ENCODE assay signal across 9 cellular contexts in genomic region chr13:94967183-94968039, GRCh38.
DNase-seq lines count a peak whose midpoint lies in the region; ATAC-seq and TF ChIP-seq lines count a peak whose summit lies in the region.
"Had no signal": no experiment of that assay in that cellular context is flagged by ENCODE, and none has a peak within 500 bp of the region (broad histone marks: within the 10 kb centered on the region; RNA-seq: fewer than 3 reads in every experiment).

No MANE protein-coding gene starts in this region.

- H3K4me3 ChIP-seq in upper lobe of left lung: peak overlapping the region in 3 of 4 donors; percentile 31 to 39 (median 37)

- 6 to 16% methylated on average over 11 to 48 of the region's 61 CpGs for WGBS in upper lobe of left lung, 2 donors

- peak; percentile 55 for DNase-seq in activated CD4-positive, alpha-beta T cell treated with anti-CD3 and anti-CD28 coated beads for 36 hours
- no peak for DNase-seq in activated CD4-positive, alpha-beta T cell treated with anti-CD3 and anti-CD28 coated beads for 1 hour
- DNase-seq in Kasumi-1 (lab: John Stamatoyannopoulos, UW): peak; percentile 31 to 38
- peak in 27 of 61 donors; percentile 10 to 79 (median 43) for DNase-seq in caudate nucleus (lab: John Stamatoyannopoulos, UW)
- DNase-seq in mesothelial cell of epicardium (ENCODE audit: low spot score in 2 of 2, unreplicated experiment in 2 of 2): peak; percentile 28 to 66
- DNase-seq in upper lobe of left lung: peak in 1 of 2 donors; percentile 87
- no peak for DNase-seq in omental fat pad (ENCODE audit: low spot score)

- no peaks in the 10 kb centered on the region for H3K36me3 ChIP-seq in upper lobe of left lung

- peaks cover 52% of the 10 kb centered on the region for H3K27me3 Mint-ChIP-seq in activated CD4-positive, alpha-beta T cell treated with anti-CD3 and anti-CD28 coated beads for 36 hours
- H3K27me3 Mint-ChIP-seq in mesothelial cell of epicardium (ENCODE audit: low read depth): peaks cover 92% of the 10 kb centered on the region

- CTCF ChIA-PET in activated CD4-positive, alpha-beta T cell treated with anti-CD3 and anti-CD28 coated beads for 36 hours (lab: Charles Lee): interaction anchor here (1.0 kb wide), 1 partner anchor 306 kb away, joined by 4 read pairs; no protein-coding TSS in a partner anchor

- peak overlapping the region; percentile 13 for H3K4me3 Mint-ChIP-seq in activated CD4-positive, alpha-beta T cell treated with anti-CD3 and anti-CD28 coated beads for 36 hours
- H3K4me3 Mint-ChIP-seq in mesothelial cell of epicardium: peak overlapping the region; percentile 59

- H3K27me3 ChIP-seq in upper lobe of left lung: peaks cover 2 to 22% (median 13%) of the 10 kb centered on the region in 4 donors

- intact Hi-C loops in activated CD4-positive, alpha-beta T cell treated with anti-CD3 and anti-CD28 coated beads for 36 hours (cut with DNase I, micrococcal nuclease): loop anchor here in 1 of 2 experiments (5.0 kb wide), 1 partner anchor 255 kb away; the partner anchor contains the start of gene SOX21

- TF ChIP-seq EP300 in upper lobe of left lung (IDR thresholded peaks at IDR 0.05): no peak

- H3K27ac ChIP-seq in caudate nucleus (ENCODE audit: low read depth, low read length): peak overlapping the region; percentile 85
- no peak overlapping the region for H3K27ac ChIP-seq in upper lobe of left lung
- H3K27ac ChIP-seq: VCaP had no signal

- H3K36me3 Mint-ChIP-seq in activated CD4-positive, alpha-beta T cell treated with anti-CD3 and anti-CD28 coated beads for 36 hours (ENCODE audit: low read depth): no peaks in the 10 kb centered on the region
- H3K36me3 Mint-ChIP-seq in mesothelial cell of epicardium: no peaks in the 10 kb centered on the region

- no peaks in the 10 kb centered on the region for H3K9me3 Mint-ChIP-seq in activated CD4-positive, alpha-beta T cell treated with anti-CD3 and anti-CD28 coated beads for 36 hours (ENCODE audit: low read depth)
- H3K9me3 Mint-ChIP-seq in mesothelial cell of epicardium: peaks cover 5% of the 10 kb centered on the region

- POLR2A ChIA-PET in activated CD4-positive, alpha-beta T cell treated with anti-CD3 and anti-CD28 coated beads for 36 hours (lab: Charles Lee): interaction anchor here (0.7 kb wide), 1 partner anchor 260 kb away, joined by 3 read pairs; no protein-coding TSS in a partner anchor

- ATAC-seq in activated CD4-positive, alpha-beta T cell treated with anti-CD3 and anti-CD28 coated beads for 36 hours: peak; percentile 81
- ATAC-seq in upper lobe of left lung (ENCODE audit: low FRiP score in 2 of 2) (peak in 1 of 2 donors; percentile 62), omental fat pad (ENCODE audit: low FRiP score) (no peak), GM19455 (IDR thresholded peaks at IDR 0.05; ENCODE audit: unreplicated experiment) (no peak)

- no peak for TF ChIP-seq POLR2A in upper lobe of left lung (IDR thresholded peaks at IDR 0.05)

- no peaks in the 10 kb centered on the region for H3K9me3 ChIP-seq in upper lobe of left lung

- H3K4me1 ChIP-seq in upper lobe of left lung: peaks cover 12 to 16% (median 14%) of the 10 kb centered on the region in 4 donors

- no peak for TF ChIP-seq CTCF in mesothelial cell of epicardium (IDR thresholded peaks at IDR 0.05; ENCODE audit: unreplicated experiment)
- TF ChIP-seq CTCF in upper lobe of left lung (IDR thresholded peaks at IDR 0.05): peak in 1 of 6 experiments; percentile 13
- TF ChIP-seq CTCF in omental fat pad (IDR thresholded peaks at IDR 0.05): no peak

- peaks cover 8% of the 10 kb centered on the region for H3K4me1 Mint-ChIP-seq in activated CD4-positive, alpha-beta T cell treated with anti-CD3 and anti-CD28 coated beads for 36 hours
- H3K4me1 Mint-ChIP-seq in mesothelial cell of epicardium: peaks cover 8% of the 10 kb centered on the region

- no peak overlapping the region for H3K27ac Mint-ChIP-seq in activated CD4-positive, alpha-beta T cell treated with anti-CD3 and anti-CD28 coated beads for 36 hours
- no peak overlapping the region for H3K27ac Mint-ChIP-seq in mesothelial cell of epicardium

Comparison
In these comparisons a context has a peak if more than half of its experiments do, and no peak if none do; other contexts are left out.
1. DNase-seq: peak in activated CD4-positive, alpha-beta T cell treated with anti-CD3 and anti-CD28 coated beads for 36 hours (single experiment), Kasumi-1 (2 of 2) and mesothelial cell of epicardium (2 of 2); none in activated CD4-positive, alpha-beta T cell treated with anti-CD3 and anti-CD28 coated beads for 1 hour (single experiment) and omental fat pad (single experiment).